Comparison of ENCODE assay signal across 9 cellular contexts in the genomic region with DNA sequence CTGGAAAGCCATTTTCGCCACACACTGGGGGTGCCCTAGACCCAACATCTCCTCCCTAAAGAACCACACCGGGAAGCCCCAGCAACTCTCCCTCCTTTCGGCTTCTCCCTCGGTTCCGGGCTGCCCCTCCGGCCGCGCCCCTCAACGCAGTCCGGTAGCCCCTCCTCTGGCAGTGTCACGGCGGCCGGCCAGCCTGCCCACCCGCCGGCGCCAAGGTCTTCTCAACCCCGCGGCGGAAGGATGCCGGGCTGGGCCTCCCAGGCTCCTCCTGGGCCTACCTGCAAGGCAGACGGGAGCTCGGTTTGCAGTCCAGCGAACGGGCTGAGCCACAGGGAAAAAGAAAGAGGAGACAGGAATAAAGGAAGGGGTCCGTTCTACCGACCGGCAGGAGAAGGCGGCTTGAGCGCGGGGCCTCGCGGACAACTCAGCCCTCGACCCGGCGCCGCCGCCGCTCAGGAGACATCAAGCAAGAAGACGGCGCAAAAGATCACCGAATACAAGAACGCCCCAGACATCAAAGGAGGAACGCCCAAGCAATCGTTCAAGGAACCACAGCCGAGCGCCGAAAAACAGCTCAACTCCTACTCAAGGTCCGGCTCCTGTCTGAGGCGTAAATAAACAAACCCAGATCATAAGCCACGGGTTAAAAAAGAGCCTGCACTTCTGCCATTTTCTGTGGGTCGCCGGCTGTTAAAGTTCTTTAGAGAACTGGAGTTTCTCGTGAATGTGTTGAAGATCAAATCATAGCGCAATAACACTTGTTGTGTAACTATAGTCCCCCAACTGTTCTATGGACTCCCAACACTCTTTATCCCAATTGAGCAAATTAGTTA. TPM values are rescaled to one million over a fixed set of nuclear protein-coding genes. Genes with fewer than 3 reads are reported as not detected.
A peak's percentile ranks its signal among the peaks of the same experiment; 100 is the strongest.
DNase-seq lines count a peak whose midpoint lies in the region; ATAC-seq, FAIRE-seq and TF ChIP-seq lines count a peak whose summit lies in the region.
"Had no signal": no experiment of that assay in that cellular context is flagged by ENCODE, and none has a peak within 500 bp of the region (broad histone marks: within the 10 kb centered on the region; RNA-seq: fewer than 3 reads in every experiment).

A gene with protein sequence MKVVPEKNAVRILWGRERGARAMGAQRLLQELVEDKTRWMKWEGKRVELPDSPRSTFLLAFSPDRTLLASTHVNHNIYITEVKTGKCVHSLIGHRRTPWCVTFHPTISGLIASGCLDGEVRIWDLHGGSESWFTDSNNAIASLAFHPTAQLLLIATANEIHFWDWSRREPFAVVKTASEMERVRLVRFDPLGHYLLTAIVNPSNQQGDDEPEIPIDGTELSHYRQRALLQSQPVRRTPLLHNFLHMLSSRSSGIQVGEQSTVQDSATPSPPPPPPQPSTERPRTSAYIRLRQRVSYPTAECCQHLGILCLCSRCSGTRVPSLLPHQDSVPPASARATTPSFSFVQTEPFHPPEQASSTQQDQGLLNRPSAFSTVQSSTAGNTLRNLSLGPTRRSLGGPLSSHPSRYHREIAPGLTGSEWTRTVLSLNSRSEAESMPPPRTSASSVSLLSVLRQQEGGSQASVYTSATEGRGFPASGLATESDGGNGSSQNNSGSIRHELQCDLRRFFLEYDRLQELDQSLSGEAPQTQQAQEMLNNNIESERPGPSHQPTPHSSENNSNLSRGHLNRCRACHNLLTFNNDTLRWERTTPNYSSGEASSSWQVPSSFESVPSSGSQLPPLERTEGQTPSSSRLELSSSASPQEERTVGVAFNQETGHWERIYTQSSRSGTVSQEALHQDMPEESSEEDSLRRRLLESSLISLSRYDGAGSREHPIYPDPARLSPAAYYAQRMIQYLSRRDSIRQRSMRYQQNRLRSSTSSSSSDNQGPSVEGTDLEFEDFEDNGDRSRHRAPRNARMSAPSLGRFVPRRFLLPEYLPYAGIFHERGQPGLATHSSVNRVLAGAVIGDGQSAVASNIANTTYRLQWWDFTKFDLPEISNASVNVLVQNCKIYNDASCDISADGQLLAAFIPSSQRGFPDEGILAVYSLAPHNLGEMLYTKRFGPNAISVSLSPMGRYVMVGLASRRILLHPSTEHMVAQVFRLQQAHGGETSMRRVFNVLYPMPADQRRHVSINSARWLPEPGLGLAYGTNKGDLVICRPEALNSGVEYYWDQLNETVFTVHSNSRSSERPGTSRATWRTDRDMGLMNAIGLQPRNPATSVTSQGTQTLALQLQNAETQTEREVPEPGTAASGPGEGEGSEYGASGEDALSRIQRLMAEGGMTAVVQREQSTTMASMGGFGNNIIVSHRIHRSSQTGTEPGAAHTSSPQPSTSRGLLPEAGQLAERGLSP (N-terminal part only) (minus strand): TSS at position 474 of the 833 bp plus-strand sequence. CDS start 45,643 bp downstream, outside the sequence.

- no peaks in the 10 kb centered on the region for H3K9me3 ChIP-seq in kidney (ENCODE audit: control insufficient read depth in 1 of 2, low read length in 2 of 2)

- H3K4me3 ChIP-seq in kidney (ENCODE audit: low read length in 2 of 2): peak within 1 kb of the TSS; percentile 79 to 90

- intact Hi-C loops in kidney (cut with DNase I): no loop called here

- H3K27ac ChIP-seq in kidney (ENCODE audit: low read depth in 2 of 2, low read length in 2 of 2): peak within 1 kb of the TSS; percentile 61 to 64

- TF ChIP-seq CTCF in AG09319 (IDR thresholded peaks at IDR 0.05; ENCODE audit: low read depth, low read length) (no peak), kidney (IDR thresholded peaks at IDR 0.05; ENCODE audit: borderline replicate concordance, extremely low read depth, insufficient read depth) (no peak)

- peak; percentile 80 for DNase-seq in AG09319 (ENCODE audit: extremely low read depth, low read depth)
- DNase-seq in NCI-H446 (lab: John Stamatoyannopoulos, UW): peak; percentile 86 to 89
- DNase-seq in activated CD4-positive, CD25-positive, alpha-beta regulatory T cell treated with anti-CD3 and anti-CD28 coated beads, Interleukin-2, amount 50 U/mL, for 72 hours: peak; percentile 85
- peak; percentile 13 to 67 for DNase-seq in cerebellar nuclear complex (lab: John Stamatoyannopoulos, UW)
- DNase-seq in kidney: peak; percentile 91
- peak; percentile 55 to 75 for DNase-seq in stimulated activated CD4-positive, alpha-beta T cell treated with anti-CD3 and anti-CD28 coated beads, Interleukin-15, amount 100 ng/mL, for 1 hour (ENCODE audit: low read depth in 1 of 2, low spot score in 1 of 2)

- peak within 1 kb of the TSS; percentile 57 to 84 for H3K9ac ChIP-seq in kidney (ENCODE audit: low read length in 2 of 2)

- peaks cover 7 to 12% of the 10 kb centered on the region in 2 donors for H3K4me1 ChIP-seq in kidney (ENCODE audit: control insufficient read depth in 1 of 2, insufficient read depth in 1 of 2, low read depth in 1 of 2, low read length in 2 of 2)

- peak; percentile 79 for ATAC-seq in GM19025 (IDR thresholded peaks at IDR 0.05; ENCODE audit: low read depth, unreplicated experiment)
- ATAC-seq in HG03280 (IDR thresholded peaks at IDR 0.05; ENCODE audit: unreplicated experiment): peak; percentile 84

- FAIRE-seq in kidney (lab: Jason Lieb, UNC): no peak
- FAIRE-seq: TTC549 had no signal

- H3K36me3 ChIP-seq in kidney (ENCODE audit: control insufficient read depth in 1 of 2, insufficient read depth in 2 of 2, low read length in 2 of 2): no peaks in the 10 kb centered on the region

RNA-seq across cellular contexts. Expression of the gene that starts here (rescaled TPM):
- total RNA-seq in kidney: 32.6 TPM
- polyA plus RNA-seq in kidney (ENCODE audit: insufficient read depth, low read depth, low replicate concordance): 8.0 TPM

Comparison
In these comparisons a context has a peak if more than half of its experiments do, and no peak if none do; other contexts are left out.
1. Peak in every context shown above with its lines: DNase-seq, ATAC-seq, H3K4me3 ChIP-seq and H3K27ac ChIP-seq.
2. DNase-seq: peak in every context shown above with its lines; median percentile 91 in kidney; 88 in NCI-H446; 85 in activated CD4-positive, CD25-positive, alpha-beta regulatory T cell treated with anti-CD3 and anti-CD28 coated beads, Interleukin-2, amount 50 U/mL, for 72 hours; 80 in AG09319; 65 in stimulated activated CD4-positive, alpha-beta T cell treated with anti-CD3 and anti-CD28 coated beads, Interleukin-15, amount 100 ng/mL, for 1 hour; 40 in cerebellar nuclear complex.